In the genomic region with DNA sequence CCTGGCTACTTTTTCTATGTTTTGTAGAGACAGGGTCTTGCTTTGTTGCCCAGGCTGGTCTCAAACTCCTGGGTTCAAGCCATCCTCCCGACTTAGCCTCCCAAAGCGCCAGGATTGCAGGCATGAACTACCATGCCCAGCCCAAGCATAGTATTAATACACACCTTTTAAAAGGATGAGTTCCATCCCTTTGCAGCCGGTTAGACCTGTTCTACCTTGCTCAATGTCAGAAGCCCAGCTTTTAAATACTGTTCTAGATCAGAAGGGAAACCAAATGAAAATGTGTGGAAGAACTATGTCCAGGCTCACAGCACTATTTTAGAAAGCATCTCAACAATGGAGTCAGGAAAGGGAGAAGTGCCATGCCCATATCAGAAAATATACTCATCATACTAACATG, we compare ENCODE assay signal across 27 cellular contexts.
"Had no signal": no experiment of that assay in that cellular context is flagged by ENCODE, and none has a peak within 500 bp of the region (broad histone marks: within the 10 kb centered on the region; RNA-seq: fewer than 3 reads in every experiment).

No MANE protein-coding gene starts in this region.

- H3K4me1 ChIP-seq: parathyroid adenoma, right lobe of liver had no signal

- H3K27ac Mint-ChIP-seq: effector memory CD8-positive, alpha-beta T cell; mesothelial cell of epicardium; nephron; neural progenitor cell; stimulated activated naive CD8-positive, alpha-beta T cell treated with anti-CD3 and anti-CD28 coated beads, Interleukin-15, amount 100 ng/mL, for 72 hours had no signal

- H3K9ac ChIP-seq: neural progenitor cell, parathyroid adenoma had no signal

- H3K4me3 Mint-ChIP-seq: effector memory CD8-positive, alpha-beta T cell; mesothelial cell of epicardium; naive thymus-derived CD4-positive, alpha-beta T cell; nephron; neural progenitor cell; stimulated activated naive CD8-positive, alpha-beta T cell treated with anti-CD3 and anti-CD28 coated beads, Interleukin-15, amount 100 ng/mL, for 72 hours had no signal

- H3K4me1 Mint-ChIP-seq: stimulated activated naive CD8-positive, alpha-beta T cell treated with anti-CD3 and anti-CD28 coated beads, Interleukin-15, amount 100 ng/mL, for 72 hours had no signal

- H3K9me3 ChIP-seq: esophagus muscularis mucosa, heart right ventricle, left lung, mucosa of descending colon, right lobe of liver, thyroid gland, upper lobe of left lung had no signal

- H3K9me3 Mint-ChIP-seq: effector memory CD8-positive, alpha-beta T cell; mesothelial cell of epicardium; naive thymus-derived CD4-positive, alpha-beta T cell; nephron; neural progenitor cell; stimulated activated naive CD8-positive, alpha-beta T cell treated with anti-CD3 and anti-CD28 coated beads, Interleukin-15, amount 100 ng/mL, for 72 hours had no signal

- ATAC-seq: effector memory CD8-positive, alpha-beta T cell; foreskin keratinocyte; heart right ventricle; left cardiac atrium; left lung; mucosa of descending colon; naive thymus-derived CD4-positive, alpha-beta T cell; right lobe of liver; stimulated activated naive CD8-positive, alpha-beta T cell treated with anti-CD3 and anti-CD28 coated beads, Interleukin-15, amount 100 ng/mL, for 72 hours had no signal

- DNase-seq: dermis blood vessel endothelial cell; effector memory CD8-positive, alpha-beta T cell; glutamatergic neuron; heart right ventricle; hippocampal formation; left cardiac atrium; left lung; mesenchymal stem cell; mucosa of descending colon; naive thymus-derived CD4-positive, alpha-beta T cell; right lobe of liver; small intestine; stimulated activated CD4-positive, alpha-beta T cell treated with anti-CD3 and anti-CD28 coated beads, Interleukin-15, amount 100 ng/mL, for 24 hours; stimulated activated CD4-positive, alpha-beta T cell treated with anti-CD3 and anti-CD28 coated beads, Interleukin-4, amount 100 ng/mL, for 1 hour; stimulated activated CD8-positive, alpha-beta memory T cell treated with anti-CD3 and anti-CD28 coated beads, Interleukin-4, amount 100 ng/mL, for 48 hours; stimulated activated naive CD4-positive, alpha-beta T cell; stimulated activated naive CD8-positive, alpha-beta T cell treated with anti-CD3 and anti-CD28 coated beads, Interleukin-15, amount 100 ng/mL, for 72 hours; thyroid gland; upper lobe of left lung had no signal

- H3K27ac ChIP-seq: coronary artery, epithelial cell of prostate, esophagus muscularis mucosa, foreskin keratinocyte, left lung, neural progenitor cell, parathyroid adenoma, right lobe of liver, thyroid gland, upper lobe of left lung had no signal

- H3K36me3 ChIP-seq: esophagus muscularis mucosa, heart right ventricle, left lung, neural progenitor cell, right lobe of liver, thyroid gland, upper lobe of left lung had no signal

- H3K27me3 ChIP-seq: heart right ventricle, left lung, right lobe of liver, thyroid gland, upper lobe of left lung had no signal

- H3K4me3 ChIP-seq: coronary artery, esophagus muscularis mucosa, heart right ventricle, left lung, mucosa of descending colon, neural progenitor cell, right lobe of liver, thyroid gland, upper lobe of left lung had no signal

- H3K36me3 Mint-ChIP-seq: mesothelial cell of epicardium; naive thymus-derived CD4-positive, alpha-beta T cell; neural progenitor cell had no signal
